ENCODE assay signal across 9 cellular contexts in genomic region chr2:54618646-54619565, GRCh38.
A peak's percentile ranks its signal among the peaks of the same experiment; 100 is the strongest.
DNase-seq lines count a peak whose midpoint lies in the region; ATAC-seq and TF ChIP-seq lines count a peak whose summit lies in the region.
"Had no signal": no experiment of that assay in that cellular context is flagged by ENCODE, and none has a peak within 500 bp of the region (broad histone marks: within the 10 kb centered on the region; RNA-seq: fewer than 3 reads in every experiment).

No MANE protein-coding gene starts in this region.

- H2AFZ ChIP-seq in mesenchymal stem cell (ENCODE audit: low read depth, low read length) = no peak overlapping the region

- ATAC-seq in GM19035 (IDR thresholded peaks at IDR 0.05; ENCODE audit: unreplicated experiment) = no peak

- H3K18ac ChIP-seq in mesenchymal stem cell (ENCODE audit: low read depth in 1 of 2, low read length in 2 of 2) = peak overlapping the region; percentile 65 to 87

- H3K36me3 Mint-ChIP-seq in activated naive CD4-positive, alpha-beta T cell treated with anti-CD3 and anti-CD28 coated beads, Interleukin-2, amount 10 ng/mL, durations not matched to agents 7 days and 5 days = peaks cover 79% of the 10 kb centered on the region
- H3K36me3 Mint-ChIP-seq in chondrocyte (ENCODE audit: low read depth) = peaks cover 52% of the 10 kb centered on the region
- H3K36me3 Mint-ChIP-seq in type B pancreatic cell = peaks cover 62% of the 10 kb centered on the region

- peaks cover 38 to 93% of the 10 kb centered on the region in 2 experiments for H3K36me3 ChIP-seq in mesenchymal stem cell (ENCODE audit: control insufficient read depth in 1 of 2, insufficient read depth in 2 of 2, low read depth in 1 of 2, low read length in 2 of 2)

- peak overlapping the region in 1 of 2 experiments; percentile 95 for H2BK12ac ChIP-seq in mesenchymal stem cell (ENCODE audit: low read length in 2 of 2)

- H3K79me1 ChIP-seq in mesenchymal stem cell (replicated peaks; ENCODE audit: low read length, poor library complexity, severe bottlenecking) = peaks cover 27% of the 10 kb centered on the region

- H3K27ac ChIP-seq in mesenchymal stem cell (ENCODE audit: low read length, poor library complexity, severe bottlenecking) = no peak overlapping the region

- H3K27me3 Mint-ChIP-seq in activated naive CD4-positive, alpha-beta T cell treated with anti-CD3 and anti-CD28 coated beads, Interleukin-2, amount 10 ng/mL, durations not matched to agents 7 days and 5 days = no peaks in the 10 kb centered on the region
- H3K27me3 Mint-ChIP-seq in chondrocyte (ENCODE audit: low read depth) (no peaks in the 10 kb centered on the region), type B pancreatic cell (no peaks in the 10 kb centered on the region)

- H3K4me3 Mint-ChIP-seq in activated naive CD4-positive, alpha-beta T cell treated with anti-CD3 and anti-CD28 coated beads, Interleukin-2, amount 10 ng/mL, durations not matched to agents 7 days and 5 days = no peak overlapping the region
- H3K4me3 Mint-ChIP-seq in chondrocyte (ENCODE audit: unreplicated experiment) (no peak overlapping the region), type B pancreatic cell (peak overlapping the region; percentile 50)

- no peak overlapping the region for H2BK5ac ChIP-seq in mesenchymal stem cell (ENCODE audit: low read depth, low read length, poor library complexity, severe bottlenecking)

- H3K14ac ChIP-seq in mesenchymal stem cell (ENCODE audit: low read length in 2 of 2) = peak overlapping the region in 1 of 2 experiments; percentile 68

- no peaks in the 10 kb centered on the region for H3K9me3 ChIP-seq in mesenchymal stem cell (ENCODE audit: control insufficient read depth, low read length)

- peaks cover 26% of the 10 kb centered on the region for H3K4me1 Mint-ChIP-seq in activated naive CD4-positive, alpha-beta T cell treated with anti-CD3 and anti-CD28 coated beads, Interleukin-2, amount 10 ng/mL, durations not matched to agents 7 days and 5 days
- H3K4me1 Mint-ChIP-seq in chondrocyte (ENCODE audit: low read depth) = peaks cover 42% of the 10 kb centered on the region
- H3K4me1 Mint-ChIP-seq in type B pancreatic cell (ENCODE audit: unreplicated experiment) = peaks cover 47% of the 10 kb centered on the region

- peak overlapping the region; percentile 35 for H4K8ac ChIP-seq in mesenchymal stem cell (ENCODE audit: low read length)

- peak overlapping the region; percentile 58 for H3K27ac Mint-ChIP-seq in activated naive CD4-positive, alpha-beta T cell treated with anti-CD3 and anti-CD28 coated beads, Interleukin-2, amount 10 ng/mL, durations not matched to agents 7 days and 5 days
- peak overlapping the region; percentile 62 for H3K27ac Mint-ChIP-seq in chondrocyte (ENCODE audit: unreplicated experiment)
- peak overlapping the region; percentile 80 for H3K27ac Mint-ChIP-seq in type B pancreatic cell

- peak overlapping the region; percentile 88 for H4K91ac ChIP-seq in mesenchymal stem cell (ENCODE audit: low read length)

- WGBS in mesenchymal stem cell = 68% methylated on average over 4 of the region's 5 CpGs

- no peak overlapping the region for H3K4me2 ChIP-seq in mesenchymal stem cell (ENCODE audit: low read length, poor library complexity, severe bottlenecking)

- H2BK120ac ChIP-seq in mesenchymal stem cell (ENCODE audit: low read depth, low read length) = peak overlapping the region; percentile 77

- H3K9me3 Mint-ChIP-seq in activated naive CD4-positive, alpha-beta T cell treated with anti-CD3 and anti-CD28 coated beads, Interleukin-2, amount 10 ng/mL, durations not matched to agents 7 days and 5 days = no peaks in the 10 kb centered on the region
- no peaks in the 10 kb centered on the region for H3K9me3 Mint-ChIP-seq in chondrocyte (ENCODE audit: low read depth)
- no peaks in the 10 kb centered on the region for H3K9me3 Mint-ChIP-seq in type B pancreatic cell

- H3K4me1 ChIP-seq in mesenchymal stem cell (ENCODE audit: control insufficient read depth, insufficient read depth, low read depth, low read length) = peaks cover 9% of the 10 kb centered on the region

- peak overlapping the region; percentile 9 for H2AK5ac ChIP-seq in mesenchymal stem cell (ENCODE audit: low read length, severe bottlenecking)

- no peak for DNase-seq in activated naive CD4-positive, alpha-beta T cell treated with anti-CD3 and anti-CD28 coated beads, Interleukin-2, amount 10 ng/mL, durations not matched to agents 7 days and 5 days
- no peak for DNase-seq in activated naive CD4-positive, alpha-beta T cell treated with anti-CD3 and anti-CD28 coated beads, Interleukin-2, amount 50 U/mL, for 16 hours
- DNase-seq in chondrocyte (ENCODE audit: low spot score) (no peak), mesenchymal stem cell (peak; percentile 58), type B pancreatic cell (ENCODE audit: extremely low spot score, unreplicated experiment) (no peak), SW480 (ENCODE audit: low spot score) (no peak), NCI-H1930 (lab: John Stamatoyannopoulos, UW) (no peak)
- DNase-seq: NCI-H510A had no signal

- peak overlapping the region; percentile 12 for H3K9ac ChIP-seq in mesenchymal stem cell (ENCODE audit: low read length)

- no peak for TF ChIP-seq CTCF in chondrocyte (IDR thresholded peaks at IDR 0.05)
- TF ChIP-seq CTCF in type B pancreatic cell (conservative IDR thresholded peaks at IDR 0.05) = no peak

- H3K23ac ChIP-seq in mesenchymal stem cell (ENCODE audit: low read length in 2 of 2) = no peak overlapping the region

- no peaks in the 10 kb centered on the region for H3K27me3 ChIP-seq in mesenchymal stem cell (ENCODE audit: control insufficient read depth in 1 of 2, insufficient read depth in 1 of 2, low read length in 2 of 2)

- CTCF ChIA-PET in activated naive CD4-positive, alpha-beta T cell treated with anti-CD3 and anti-CD28 coated beads, Interleukin-2, amount 10 ng/mL, durations not matched to agents 7 days and 5 days (lab: Charles Lee) = interaction anchor here (1.3 kb wide), 1 partner anchor 23 kb away, joined by 3 read pairs; no protein-coding TSS in a partner anchor

- no peak overlapping the region for H2BK15ac ChIP-seq in mesenchymal stem cell (ENCODE audit: low read depth, poor library complexity, severe bottlenecking)

- peak overlapping the region in 1 of 2 experiments; percentile 87 for H3K4ac ChIP-seq in mesenchymal stem cell (ENCODE audit: low read depth in 1 of 2, low read length in 2 of 2)

- H3K4me3 ChIP-seq in mesenchymal stem cell (ENCODE audit: insufficient read depth in 1 of 2, low read depth in 1 of 2, low read length in 2 of 2) = no peak overlapping the region
